25 cellular contexts compared by ENCODE assay signal in the genomic region with DNA sequence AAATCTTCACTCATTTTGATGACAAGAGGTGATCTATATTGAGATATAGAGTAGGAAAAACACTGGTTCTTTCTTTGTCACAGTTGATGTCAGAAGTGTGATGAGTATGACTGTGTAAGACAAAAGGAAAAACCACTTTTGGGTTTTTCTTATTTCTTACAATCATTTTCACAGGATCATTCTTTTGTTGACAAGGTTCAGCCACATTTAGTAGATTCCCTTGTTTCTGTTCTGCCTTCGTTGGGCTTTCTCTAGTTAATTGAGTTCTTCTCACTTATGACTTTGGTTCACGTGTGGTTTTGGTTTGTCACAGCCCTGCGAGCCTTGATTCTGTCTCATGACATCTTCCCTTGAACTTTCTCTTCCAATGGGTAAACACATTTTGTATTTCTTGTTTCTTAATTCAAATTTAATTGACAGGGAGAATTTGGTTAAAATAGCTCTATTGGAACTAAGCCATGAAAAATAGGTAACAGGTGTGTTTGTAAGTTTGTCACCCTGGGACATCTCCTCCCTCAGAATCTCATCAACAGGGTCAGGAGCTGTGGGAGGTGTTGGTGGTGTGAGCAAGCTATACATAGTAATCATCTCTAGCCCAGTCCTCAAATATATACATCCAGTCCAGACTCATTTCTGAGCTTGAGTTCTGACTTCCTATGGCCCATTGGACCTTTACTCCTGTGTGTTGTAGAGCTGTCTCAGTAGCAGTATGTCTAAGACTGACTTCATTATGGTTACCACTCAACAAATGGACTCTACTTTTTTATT.
A peak's percentile ranks its signal among the peaks of the same experiment; 100 is the strongest.
DNase-seq lines count a peak whose midpoint lies in the region; ATAC-seq and TF ChIP-seq lines count a peak whose summit lies in the region.
"Had no signal": no experiment of that assay in that cellular context is flagged by ENCODE, and none has a peak within 500 bp of the region (broad histone marks: within the 10 kb centered on the region; RNA-seq: fewer than 3 reads in every experiment).

No MANE protein-coding gene starts in this region.

- H3K27ac Mint-ChIP-seq in activated CD4-positive, alpha-beta T cell treated with anti-CD3 and anti-CD28 coated beads for 36 hours = no peak overlapping the region
- no peak overlapping the region for H3K27ac Mint-ChIP-seq in natural killer cell
- H3K27ac Mint-ChIP-seq: activated T-helper 2 cell treated with anti-CD3 and anti-CD28 coated beads, Interferon-gamma antibody, Interleukin-2, Interleukin-4, amounts not matched to agents 10 μg/mL and 5 μg/mL and 100 μg/mL, durations not matched to agents 14 hours and 24 hours and 36 hours; brain; memory B cell; naive B cell; stimulated activated naive CD8-positive, alpha-beta T cell treated with anti-CD3 and anti-CD28 coated beads, Interleukin-15, amount 100 ng/mL, for 72 hours had no signal

- intact Hi-C loops in activated CD4-positive, alpha-beta T cell treated with anti-CD3 and anti-CD28 coated beads for 36 hours (cut with DNase I, micrococcal nuclease) = no loop called here
- intact Hi-C loops in natural killer cell (cut with micrococcal nuclease) (no loop called here), uterus (cut with DNase I; ENCODE audit: low total_unique reads) (no loop called here)

- no peaks in the 10 kb centered on the region for H3K4me1 ChIP-seq in uterus
- H3K4me1 ChIP-seq: tibial nerve had no signal

- H3K9me3 ChIP-seq in uterus = no peaks in the 10 kb centered on the region
- H3K9me3 ChIP-seq: tibial nerve had no signal

- CTCF ChIA-PET in activated CD4-positive, alpha-beta T cell treated with anti-CD3 and anti-CD28 coated beads for 36 hours (lab: Charles Lee) = no interaction called here

- H3K27me3 ChIP-seq in uterus = no peaks in the 10 kb centered on the region
- H3K27me3 ChIP-seq: tibial nerve had no signal

- peaks cover 4% of the 10 kb centered on the region for H3K9me3 Mint-ChIP-seq in activated CD4-positive, alpha-beta T cell treated with anti-CD3 and anti-CD28 coated beads for 36 hours (ENCODE audit: low read depth)
- peaks cover 4 to 6% of the 10 kb centered on the region in 2 donors for H3K9me3 Mint-ChIP-seq in natural killer cell
- H3K9me3 Mint-ChIP-seq: activated T-helper 2 cell treated with anti-CD3 and anti-CD28 coated beads, Interferon-gamma antibody, Interleukin-2, Interleukin-4, amounts not matched to agents 10 μg/mL and 5 μg/mL and 100 μg/mL, durations not matched to agents 14 hours and 24 hours and 36 hours; brain had no signal

- TF ChIP-seq CTCF in natural killer cell (IDR thresholded peaks at IDR 0.05) (no peak), uterus (IDR thresholded peaks at IDR 0.05) (no peak)

- H3K4me3 Mint-ChIP-seq in activated CD4-positive, alpha-beta T cell treated with anti-CD3 and anti-CD28 coated beads for 36 hours = no peak overlapping the region
- no peak overlapping the region for H3K4me3 Mint-ChIP-seq in natural killer cell
- H3K4me3 Mint-ChIP-seq: brain; memory B cell; naive B cell; stimulated activated naive CD8-positive, alpha-beta T cell treated with anti-CD3 and anti-CD28 coated beads, Interleukin-15, amount 100 ng/mL, for 72 hours had no signal

- H3K36me3 ChIP-seq in uterus = no peaks in the 10 kb centered on the region
- H3K36me3 ChIP-seq: tibial nerve had no signal

- no peaks in the 10 kb centered on the region for H3K36me3 Mint-ChIP-seq in activated CD4-positive, alpha-beta T cell treated with anti-CD3 and anti-CD28 coated beads for 36 hours (ENCODE audit: low read depth)
- H3K36me3 Mint-ChIP-seq in natural killer cell = no peaks in the 10 kb centered on the region
- H3K36me3 Mint-ChIP-seq: brain, memory B cell, naive B cell had no signal

- no peaks in the 10 kb centered on the region for H3K27me3 Mint-ChIP-seq in activated CD4-positive, alpha-beta T cell treated with anti-CD3 and anti-CD28 coated beads for 36 hours
- no peaks in the 10 kb centered on the region for H3K27me3 Mint-ChIP-seq in natural killer cell (ENCODE audit: low read depth in 2 of 2)
- H3K27me3 Mint-ChIP-seq: brain; stimulated activated naive CD8-positive, alpha-beta T cell treated with anti-CD3 and anti-CD28 coated beads, Interleukin-15, amount 100 ng/mL, for 72 hours had no signal

- no peak for DNase-seq in activated CD4-positive, alpha-beta T cell treated with anti-CD3 and anti-CD28 coated beads for 36 hours
- DNase-seq in activated CD4-positive, alpha-beta T cell treated with anti-CD3 and anti-CD28 coated beads, Interleukin-2, amount 50 U/mL, for 48 hours = no peak
- DNase-seq in natural killer cell (no peak), uterus (no peak), T-helper 1 cell (no peak)
- DNase-seq: 8988T; activated CD4-positive, alpha-beta T cell treated with anti-CD3 and anti-CD28 coated beads for 4 hours; COR-L47; DND-41; effector memory CD4-positive, alpha-beta T cell; naive B cell; NCI-H69; retina; SHP77; stimulated activated CD4-positive, alpha-beta T cell treated with anti-CD3 and anti-CD28 coated beads, Interleukin-4, amount 100 ng/mL, for 1 hour; stimulated activated naive CD8-positive, alpha-beta T cell treated with anti-CD3 and anti-CD28 coated beads, Interleukin-15, amount 100 ng/mL, for 72 hours; SW 1271 had no signal

- POLR2A ChIA-PET in activated CD4-positive, alpha-beta T cell treated with anti-CD3 and anti-CD28 coated beads for 36 hours (lab: Charles Lee) = interaction anchor here (0.6 kb wide), 1 partner anchor 756 kb away, joined by 4 read pairs; no protein-coding TSS in a partner anchor

- ATAC-seq in activated CD4-positive, alpha-beta T cell treated with anti-CD3 and anti-CD28 coated beads for 36 hours = peak; percentile 36
- ATAC-seq in GM21381 (IDR thresholded peaks at IDR 0.05; ENCODE audit: unreplicated experiment) (peak; percentile 69), HG02885 (IDR thresholded peaks at IDR 0.05; ENCODE audit: poor library complexity, unreplicated experiment) (peak; percentile 44), natural killer cell (no peak), HG02840 (IDR thresholded peaks at IDR 0.05; ENCODE audit: low FRiP score, unreplicated experiment) (no peak)
- ATAC-seq: stimulated activated naive CD8-positive, alpha-beta T cell treated with anti-CD3 and anti-CD28 coated beads, Interleukin-15, amount 100 ng/mL, for 72 hours had no signal

- TF ChIP-seq POLR2A in uterus (IDR thresholded peaks at IDR 0.05) = no peak

- H3K4me1 Mint-ChIP-seq in activated CD4-positive, alpha-beta T cell treated with anti-CD3 and anti-CD28 coated beads for 36 hours = no peaks in the 10 kb centered on the region
- H3K4me1 Mint-ChIP-seq in natural killer cell = no peaks in the 10 kb centered on the region
- H3K4me1 Mint-ChIP-seq: brain; memory B cell; naive B cell; stimulated activated naive CD8-positive, alpha-beta T cell treated with anti-CD3 and anti-CD28 coated beads, Interleukin-15, amount 100 ng/mL, for 72 hours had no signal

- no peak overlapping the region for H3K4me3 ChIP-seq in uterus
- H3K4me3 ChIP-seq: tibial nerve had no signal

- no peak overlapping the region for H3K27ac ChIP-seq in uterus
- H3K27ac ChIP-seq: KMS-11, tibial nerve had no signal

Comparison
In these comparisons a context has a peak if more than half of its experiments do, and no peak if none do; other contexts are left out.
1. ATAC-seq: peak in activated CD4-positive, alpha-beta T cell treated with anti-CD3 and anti-CD28 coated beads for 36 hours (single experiment), GM21381 (single experiment) and HG02885 (single experiment); none in natural killer cell (0 of 3) and HG02840 (single experiment).